In the genomic region with DNA sequence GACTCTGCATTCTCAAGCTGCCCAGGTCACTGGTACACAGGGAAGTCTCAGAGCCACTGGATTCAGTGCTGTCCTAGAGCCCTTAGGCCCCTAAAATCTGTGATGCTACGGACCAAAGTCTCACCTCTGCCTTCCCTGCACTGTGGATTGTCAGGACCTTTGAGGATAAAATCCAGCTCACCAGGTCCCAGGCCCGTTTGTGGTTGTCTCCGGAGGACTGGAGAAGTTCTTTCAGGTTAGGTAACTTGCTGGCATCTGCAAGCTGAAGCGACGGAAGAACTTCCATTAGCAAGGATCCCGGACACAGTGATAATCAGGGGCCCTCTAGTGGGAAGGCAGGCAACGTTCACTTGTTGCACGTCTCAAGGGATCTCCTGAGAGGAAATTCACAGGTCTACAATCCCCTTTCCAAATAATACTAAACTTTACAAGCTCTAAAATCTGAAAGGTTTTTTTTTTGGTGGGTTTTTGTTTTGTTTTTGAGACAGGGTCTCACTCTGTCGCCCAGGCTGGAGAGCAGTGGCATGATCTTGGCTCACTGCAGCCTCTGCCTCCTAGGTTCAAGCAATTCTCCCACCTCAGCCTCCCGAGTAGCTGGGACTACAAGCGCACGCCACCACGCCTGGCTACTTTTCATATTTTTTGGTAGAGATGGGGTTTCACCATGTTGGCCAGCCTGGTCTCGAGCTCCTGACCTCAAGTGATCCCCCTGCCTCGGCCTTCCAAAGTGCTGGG, we compare ENCODE assay signal across 8 cellular contexts. TPM values are rescaled to one million over a fixed set of nuclear protein-coding genes. Genes with fewer than 3 reads are reported as not detected.
DNase-seq lines count a peak whose midpoint lies in the region; ATAC-seq, FAIRE-seq and TF ChIP-seq lines count a peak whose summit lies in the region.
"Not testable (repeated sequence)": the region's sequence is repeated elsewhere in the genome, so short reads cannot be mapped to it uniquely, and the experiment has no call there.

No MANE protein-coding gene starts in this region.

- not testable (repeated sequence) for H3K4me3 ChIP-seq in astrocyte of the spinal cord (ENCODE audit: low read depth, low read length); skeletal muscle cell (ENCODE audit: low read depth, low read length)

- FAIRE-seq in GM19239 (lab: Jason Lieb, UNC) = not testable (repeated sequence)

- DNase-seq in Ammon's horn (ENCODE audit: low spot score) (peak; percentile 81), GM19239 (ENCODE audit: insufficient read length, low spot score) (peak; percentile 25), NCI-H1694 treated with DMSO at 0.1 percent for 48 hours (lab: John Stamatoyannopoulos, UW) (peak; percentile 14), astrocyte of the spinal cord (ENCODE audit: low read depth, low spot score) (peak; percentile 82), foreskin melanocyte (peak; percentile 41), lung microvascular endothelial cell (ENCODE audit: low read depth in 2 of 2) (peak; percentile 48 to 74), skeletal muscle cell (ENCODE audit: low read depth) (peak; percentile 61)

- peak; percentile 84 for TF ChIP-seq CTCF in astrocyte of the spinal cord (IDR thresholded peaks at IDR 0.05; ENCODE audit: low read depth, low read length)

- in situ Hi-C loops in astrocyte of the spinal cord (cut with HindIII; ENCODE audit: low sequenced_read_pairs) = not testable (repeated sequence)

- peak; percentile 98 for ATAC-seq in SK-N-SH treated with all-trans-retinoic acid at 6 μM for 48 hours

RNA-seq across cellular contexts. Expression of a gene that starts 15.7 kb away (rescaled TPM):
- total RNA-seq in lung microvascular endothelial cell = 1.7 and 2.2 TPM in 2 replicates

RNA-seq across cellular contexts. Expression of a gene that starts 24.9 kb away (rescaled TPM):
- not detected in 2 replicates for total RNA-seq in lung microvascular endothelial cell

RNA-seq across cellular contexts. Expression of a gene that starts 33.5 kb away (rescaled TPM):
- total RNA-seq in lung microvascular endothelial cell = not detected in 2 replicates

RNA-seq across cellular contexts. Expression of a gene that starts 59.7 kb away (rescaled TPM):
- not detected in 2 replicates for total RNA-seq in lung microvascular endothelial cell

Comparison
In these comparisons a context has a peak if more than half of its experiments do, and no peak if none do; other contexts are left out.
1. DNase-seq: peak in every context shown above with its lines; median percentile 82 in astrocyte of the spinal cord; 81 in Ammon's horn; 61 in lung microvascular endothelial cell; 61 in skeletal muscle cell; 41 in foreskin melanocyte; 25 in GM19239; 14 in NCI-H1694 treated with DMSO at 0.1 percent for 48 hours.